1 cellular context compared by ENCODE assay signal in the genomic region with DNA sequence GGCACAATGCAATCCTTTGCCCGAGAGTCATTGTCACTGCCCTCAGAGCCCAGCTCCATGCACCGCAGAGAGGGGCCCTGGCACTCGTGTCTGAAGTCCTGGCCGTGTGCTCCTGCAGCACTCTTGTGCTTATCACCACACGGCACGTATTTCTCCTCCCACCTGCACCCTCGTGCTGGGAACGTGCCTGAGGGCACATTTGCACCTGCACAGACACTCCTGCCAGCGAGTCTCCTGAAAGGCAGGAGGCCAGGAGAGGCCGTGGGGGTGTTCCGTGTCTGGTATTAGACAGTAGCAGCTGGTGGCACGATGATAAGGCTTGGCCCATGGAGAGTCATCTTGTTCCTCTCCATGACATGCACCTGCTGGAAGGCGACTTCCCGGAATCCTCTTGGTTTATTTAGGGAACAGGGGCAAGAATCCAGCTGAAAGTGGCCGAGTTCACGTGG.
TF ChIP-seq lines count a peak whose summit lies in the region.

No MANE protein-coding gene starts in this region.

TF ChIP-seq in HepG2, 621 proteins besides CTCF, POLR2A, EP300 and RAD21 (continued from another document and continues in another):
- TF ChIP-seq, protein P1, sequence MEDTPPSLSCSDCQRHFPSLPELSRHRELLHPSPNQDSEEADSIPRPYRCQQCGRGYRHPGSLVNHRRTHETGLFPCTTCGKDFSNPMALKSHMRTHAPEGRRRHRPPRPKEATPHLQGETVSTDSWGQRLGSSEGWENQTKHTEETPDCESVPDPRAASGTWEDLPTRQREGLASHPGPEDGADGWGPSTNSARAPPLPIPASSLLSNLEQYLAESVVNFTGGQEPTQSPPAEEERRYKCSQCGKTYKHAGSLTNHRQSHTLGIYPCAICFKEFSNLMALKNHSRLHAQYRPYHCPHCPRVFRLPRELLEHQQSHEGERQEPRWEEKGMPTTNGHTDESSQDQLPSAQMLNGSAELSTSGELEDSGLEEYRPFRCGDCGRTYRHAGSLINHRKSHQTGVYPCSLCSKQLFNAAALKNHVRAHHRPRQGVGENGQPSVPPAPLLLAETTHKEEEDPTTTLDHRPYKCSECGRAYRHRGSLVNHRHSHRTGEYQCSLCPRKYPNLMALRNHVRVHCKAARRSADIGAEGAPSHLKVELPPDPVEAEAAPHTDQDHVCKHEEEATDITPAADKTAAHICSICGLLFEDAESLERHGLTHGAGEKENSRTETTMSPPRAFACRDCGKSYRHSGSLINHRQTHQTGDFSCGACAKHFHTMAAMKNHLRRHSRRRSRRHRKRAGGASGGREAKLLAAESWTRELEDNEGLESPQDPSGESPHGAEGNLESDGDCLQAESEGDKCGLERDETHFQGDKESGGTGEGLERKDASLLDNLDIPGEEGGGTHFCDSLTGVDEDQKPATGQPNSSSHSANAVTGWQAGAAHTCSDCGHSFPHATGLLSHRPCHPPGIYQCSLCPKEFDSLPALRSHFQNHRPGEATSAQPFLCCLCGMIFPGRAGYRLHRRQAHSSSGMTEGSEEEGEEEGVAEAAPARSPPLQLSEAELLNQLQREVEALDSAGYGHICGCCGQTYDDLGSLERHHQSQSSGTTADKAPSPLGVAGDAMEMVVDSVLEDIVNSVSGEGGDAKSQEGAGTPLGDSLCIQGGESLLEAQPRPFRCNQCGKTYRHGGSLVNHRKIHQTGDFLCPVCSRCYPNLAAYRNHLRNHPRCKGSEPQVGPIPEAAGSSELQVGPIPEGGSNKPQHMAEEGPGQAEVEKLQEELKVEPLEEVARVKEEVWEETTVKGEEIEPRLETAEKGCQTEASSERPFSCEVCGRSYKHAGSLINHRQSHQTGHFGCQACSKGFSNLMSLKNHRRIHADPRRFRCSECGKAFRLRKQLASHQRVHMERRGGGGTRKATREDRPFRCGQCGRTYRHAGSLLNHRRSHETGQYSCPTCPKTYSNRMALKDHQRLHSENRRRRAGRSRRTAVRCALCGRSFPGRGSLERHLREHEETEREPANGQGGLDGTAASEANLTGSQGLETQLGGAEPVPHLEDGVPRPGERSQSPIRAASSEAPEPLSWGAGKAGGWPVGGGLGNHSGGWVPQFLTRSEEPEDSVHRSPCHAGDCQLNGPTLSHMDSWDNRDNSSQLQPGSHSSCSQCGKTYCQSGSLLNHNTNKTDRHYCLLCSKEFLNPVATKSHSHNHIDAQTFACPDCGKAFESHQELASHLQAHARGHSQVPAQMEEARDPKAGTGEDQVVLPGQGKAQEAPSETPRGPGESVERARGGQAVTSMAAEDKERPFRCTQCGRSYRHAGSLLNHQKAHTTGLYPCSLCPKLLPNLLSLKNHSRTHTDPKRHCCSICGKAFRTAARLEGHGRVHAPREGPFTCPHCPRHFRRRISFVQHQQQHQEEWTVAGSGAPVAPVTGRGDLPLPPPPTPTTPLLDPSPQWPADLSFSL (CRISPR knock-in tag; IDR thresholded peaks at IDR 0.05), result peak; percentile 29; the same call in 1 of the 2 replicates
- TF ChIP-seq ZNF33B (CRISPR knock-in tag; IDR thresholded peaks at IDR 0.05), result peak; percentile 22; the same call in 1 of the 2 replicates
- no peak for TF ChIP-seq LCORL (IDR thresholded peaks at IDR 0.05)
- TF ChIP-seq LCORL (CRISPR knock-in tag; IDR thresholded peaks at IDR 0.05), result peak; percentile 30; the same call in 1 of the 2 replicates
- TF ChIP-seq ZNF768 (CRISPR knock-in tag; IDR thresholded peaks at IDR 0.05), result no peak
- peak; percentile 5; the same call in 1 of the 2 replicates for TF ChIP-seq ZFY (CRISPR knock-in tag; IDR thresholded peaks at IDR 0.05)
- TF ChIP-seq NCOR1 (IDR thresholded peaks at IDR 0.05; ENCODE audit: borderline replicate concordance, low read length), result no peak
- peak; percentile 66; the same call in 1 of the 2 replicates for TF ChIP-seq ZNF772 (CRISPR knock-in tag; IDR thresholded peaks at IDR 0.05)
- peak; percentile 41; the same call in 1 of the 2 replicates for TF ChIP-seq ZNF558 (CRISPR knock-in tag; IDR thresholded peaks at IDR 0.05; ENCODE audit: borderline replicate concordance)
- TF ChIP-seq ZFP41 (CRISPR knock-in tag; IDR thresholded peaks at IDR 0.05; ENCODE audit: borderline replicate concordance), result peak; percentile 94; the same call in 1 of the 2 replicates
- TF ChIP-seq THAP11 (CRISPR knock-in tag; IDR thresholded peaks at IDR 0.05), result no peak
- TF ChIP-seq NR2F6 (IDR thresholded peaks at IDR 0.05), result no peak
- no peak for TF ChIP-seq NR2F6 (CRISPR knock-in tag; IDR thresholded peaks at IDR 0.05)
- TF ChIP-seq, protein P2, sequence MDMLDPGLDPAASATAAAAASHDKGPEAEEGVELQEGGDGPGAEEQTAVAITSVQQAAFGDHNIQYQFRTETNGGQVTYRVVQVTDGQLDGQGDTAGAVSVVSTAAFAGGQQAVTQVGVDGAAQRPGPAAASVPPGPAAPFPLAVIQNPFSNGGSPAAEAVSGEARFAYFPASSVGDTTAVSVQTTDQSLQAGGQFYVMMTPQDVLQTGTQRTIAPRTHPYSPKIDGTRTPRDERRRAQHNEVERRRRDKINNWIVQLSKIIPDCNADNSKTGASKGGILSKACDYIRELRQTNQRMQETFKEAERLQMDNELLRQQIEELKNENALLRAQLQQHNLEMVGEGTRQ (IDR thresholded peaks at IDR 0.05; ENCODE audit: low read depth, low read length), result no peak
- TF ChIP-seq, protein P2 (CRISPR knock-in tag; IDR thresholded peaks at IDR 0.05; ENCODE audit: borderline replicate concordance), result no peak
- peak; percentile 81; the same call in 1 of the 2 replicates for TF ChIP-seq HIVEP1 (CRISPR knock-in tag; IDR thresholded peaks at IDR 0.05)
- TF ChIP-seq, protein P3, sequence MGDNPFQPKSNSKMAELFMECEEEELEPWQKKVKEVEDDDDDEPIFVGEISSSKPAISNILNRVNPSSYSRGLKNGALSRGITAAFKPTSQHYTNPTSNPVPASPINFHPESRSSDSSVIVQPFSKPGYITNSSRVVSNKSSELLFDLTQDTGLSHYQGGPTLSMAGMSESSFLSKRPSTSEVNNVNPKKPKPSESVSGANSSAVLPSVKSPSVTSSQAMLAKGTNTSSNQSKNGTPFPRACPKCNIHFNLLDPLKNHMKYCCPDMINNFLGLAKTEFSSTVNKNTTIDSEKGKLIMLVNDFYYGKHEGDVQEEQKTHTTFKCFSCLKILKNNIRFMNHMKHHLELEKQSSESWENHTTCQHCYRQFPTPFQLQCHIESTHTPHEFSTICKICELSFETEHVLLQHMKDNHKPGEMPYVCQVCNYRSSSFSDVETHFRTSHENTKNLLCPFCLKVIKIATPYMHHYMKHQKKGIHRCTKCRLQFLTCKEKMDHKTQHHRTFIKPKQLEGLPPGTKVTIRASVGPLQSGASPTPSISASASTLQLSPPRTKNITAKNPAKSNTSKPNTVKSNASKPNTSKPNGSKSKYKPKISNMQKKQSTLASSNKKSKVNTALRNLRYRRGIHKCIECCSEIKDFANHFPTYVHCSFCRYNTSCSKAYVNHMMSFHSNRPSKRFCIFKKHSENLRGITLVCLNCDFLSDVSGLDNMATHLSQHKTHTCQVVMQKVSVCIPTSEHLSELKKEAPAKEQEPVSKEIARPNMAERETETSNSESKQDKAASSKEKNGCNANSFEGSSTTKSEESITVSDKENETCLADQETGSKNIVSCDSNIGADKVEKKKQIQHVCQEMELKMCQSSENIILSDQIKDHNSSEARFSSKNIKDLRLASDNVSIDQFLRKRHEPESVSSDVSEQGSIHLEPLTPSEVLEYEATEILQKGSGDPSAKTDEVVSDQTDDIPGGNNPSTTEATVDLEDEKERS (CRISPR knock-in tag; IDR thresholded peaks at IDR 0.05), result no peak
- 0 out of 2 replicates have a peak, but pooled peaks have one; percentile 25 for TF ChIP-seq HOXA9 (CRISPR knock-in tag; IDR thresholded peaks at IDR 0.05; ENCODE audit: borderline replicate concordance)
- TF ChIP-seq, protein P4, sequence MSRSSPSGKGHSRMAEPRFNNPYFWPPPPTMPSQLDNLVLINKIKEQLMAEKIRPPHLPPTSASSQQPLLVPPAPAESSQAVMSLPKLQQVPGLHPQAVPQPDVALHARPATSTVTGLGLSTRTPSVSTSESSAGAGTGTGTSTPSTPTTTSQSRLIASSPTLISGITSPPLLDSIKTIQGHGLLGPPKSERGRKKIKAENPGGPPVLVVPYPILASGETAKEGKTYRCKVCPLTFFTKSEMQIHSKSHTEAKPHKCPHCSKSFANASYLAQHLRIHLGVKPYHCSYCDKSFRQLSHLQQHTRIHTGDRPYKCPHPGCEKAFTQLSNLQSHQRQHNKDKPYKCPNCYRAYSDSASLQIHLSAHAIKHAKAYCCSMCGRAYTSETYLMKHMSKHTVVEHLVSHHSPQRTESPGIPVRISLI (CRISPR knock-in tag; IDR thresholded peaks at IDR 0.05; ENCODE audit: borderline replicate concordance), result peak; percentile 14; the same call in 1 of the 2 replicates
- TF ChIP-seq, protein P5, sequence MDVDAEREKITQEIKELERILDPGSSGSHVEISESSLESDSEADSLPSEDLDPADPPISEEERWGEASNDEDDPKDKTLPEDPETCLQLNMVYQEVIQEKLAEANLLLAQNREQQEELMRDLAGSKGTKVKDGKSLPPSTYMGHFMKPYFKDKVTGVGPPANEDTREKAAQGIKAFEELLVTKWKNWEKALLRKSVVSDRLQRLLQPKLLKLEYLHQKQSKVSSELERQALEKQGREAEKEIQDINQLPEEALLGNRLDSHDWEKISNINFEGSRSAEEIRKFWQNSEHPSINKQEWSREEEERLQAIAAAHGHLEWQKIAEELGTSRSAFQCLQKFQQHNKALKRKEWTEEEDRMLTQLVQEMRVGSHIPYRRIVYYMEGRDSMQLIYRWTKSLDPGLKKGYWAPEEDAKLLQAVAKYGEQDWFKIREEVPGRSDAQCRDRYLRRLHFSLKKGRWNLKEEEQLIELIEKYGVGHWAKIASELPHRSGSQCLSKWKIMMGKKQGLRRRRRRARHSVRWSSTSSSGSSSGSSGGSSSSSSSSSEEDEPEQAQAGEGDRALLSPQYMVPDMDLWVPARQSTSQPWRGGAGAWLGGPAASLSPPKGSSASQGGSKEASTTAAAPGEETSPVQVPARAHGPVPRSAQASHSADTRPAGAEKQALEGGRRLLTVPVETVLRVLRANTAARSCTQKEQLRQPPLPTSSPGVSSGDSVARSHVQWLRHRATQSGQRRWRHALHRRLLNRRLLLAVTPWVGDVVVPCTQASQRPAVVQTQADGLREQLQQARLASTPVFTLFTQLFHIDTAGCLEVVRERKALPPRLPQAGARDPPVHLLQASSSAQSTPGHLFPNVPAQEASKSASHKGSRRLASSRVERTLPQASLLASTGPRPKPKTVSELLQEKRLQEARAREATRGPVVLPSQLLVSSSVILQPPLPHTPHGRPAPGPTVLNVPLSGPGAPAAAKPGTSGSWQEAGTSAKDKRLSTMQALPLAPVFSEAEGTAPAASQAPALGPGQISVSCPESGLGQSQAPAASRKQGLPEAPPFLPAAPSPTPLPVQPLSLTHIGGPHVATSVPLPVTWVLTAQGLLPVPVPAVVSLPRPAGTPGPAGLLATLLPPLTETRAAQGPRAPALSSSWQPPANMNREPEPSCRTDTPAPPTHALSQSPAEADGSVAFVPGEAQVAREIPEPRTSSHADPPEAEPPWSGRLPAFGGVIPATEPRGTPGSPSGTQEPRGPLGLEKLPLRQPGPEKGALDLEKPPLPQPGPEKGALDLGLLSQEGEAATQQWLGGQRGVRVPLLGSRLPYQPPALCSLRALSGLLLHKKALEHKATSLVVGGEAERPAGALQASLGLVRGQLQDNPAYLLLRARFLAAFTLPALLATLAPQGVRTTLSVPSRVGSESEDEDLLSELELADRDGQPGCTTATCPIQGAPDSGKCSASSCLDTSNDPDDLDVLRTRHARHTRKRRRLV (CRISPR knock-in tag; IDR thresholded peaks at IDR 0.05), result no peak
- no peak for TF ChIP-seq KAT2B (IDR thresholded peaks at IDR 0.05; ENCODE audit: borderline replicate concordance, low read depth, low read length)
- TF ChIP-seq ZSCAN29 (CRISPR knock-in tag; conservative IDR thresholded peaks at IDR 0.05), result no peak
- no peak for TF ChIP-seq ZFP82 (CRISPR knock-in tag; IDR thresholded peaks at IDR 0.05; ENCODE audit: borderline replicate concordance)
- TF ChIP-seq NCOA2 (CRISPR knock-in tag; IDR thresholded peaks at IDR 0.05), result no peak
- no peak for TF ChIP-seq CBX1 (IDR thresholded peaks at IDR 0.05; ENCODE audit: low read depth)
- no peak for TF ChIP-seq MZF1 (CRISPR knock-in tag; IDR thresholded peaks at IDR 0.05; ENCODE audit: borderline replicate concordance)
- TF ChIP-seq ZNF34 (CRISPR knock-in tag; IDR thresholded peaks at IDR 0.05; ENCODE audit: borderline replicate concordance), result no peak
- TF ChIP-seq MTA1 (CRISPR knock-in tag; IDR thresholded peaks at IDR 0.05; ENCODE audit: borderline replicate concordance), result no peak
- TF ChIP-seq FOXA3 (CRISPR knock-in tag; IDR thresholded peaks at IDR 0.05), result no peak; the same call in 1 of the 2 replicates
- no peak for TF ChIP-seq ZFP90 (CRISPR knock-in tag; IDR thresholded peaks at IDR 0.05; ENCODE audit: borderline replicate concordance)
- TF ChIP-seq JUNB (CRISPR knock-in tag; IDR thresholded peaks at IDR 0.05; ENCODE audit: borderline replicate concordance), result no peak
- TF ChIP-seq ARNT2 (CRISPR knock-in tag; IDR thresholded peaks at IDR 0.05; ENCODE audit: low read depth), result peak; percentile 76; the same call in 1 of the 2 replicates
- no peak for TF ChIP-seq ZKSCAN8 (CRISPR knock-in tag; IDR thresholded peaks at IDR 0.05; ENCODE audit: borderline replicate concordance)
- TF ChIP-seq ZNF878 (CRISPR knock-in tag; IDR thresholded peaks at IDR 0.05), result no peak
- no peak; the same call in 1 of the 2 replicates for TF ChIP-seq ZNF737 (CRISPR knock-in tag; IDR thresholded peaks at IDR 0.05; ENCODE audit: borderline replicate concordance)
- TF ChIP-seq ARHGAP35 (CRISPR knock-in tag; IDR thresholded peaks at IDR 0.05; ENCODE audit: borderline replicate concordance), result peak; percentile 33; the same call in 1 of the 2 replicates
- 0 out of 2 replicates have a peak, but pooled peaks have one; percentile 61 for TF ChIP-seq ZFP36L1 (CRISPR knock-in tag; IDR thresholded peaks at IDR 0.05)
- no peak for TF ChIP-seq PPARG (CRISPR knock-in tag; conservative IDR thresholded peaks at IDR 0.05)
- no peak for TF ChIP-seq NONO (IDR thresholded peaks at IDR 0.05)
- TF ChIP-seq NONO (CRISPR knock-in tag; conservative IDR thresholded peaks at IDR 0.05), result no peak
- TF ChIP-seq, protein P6, sequence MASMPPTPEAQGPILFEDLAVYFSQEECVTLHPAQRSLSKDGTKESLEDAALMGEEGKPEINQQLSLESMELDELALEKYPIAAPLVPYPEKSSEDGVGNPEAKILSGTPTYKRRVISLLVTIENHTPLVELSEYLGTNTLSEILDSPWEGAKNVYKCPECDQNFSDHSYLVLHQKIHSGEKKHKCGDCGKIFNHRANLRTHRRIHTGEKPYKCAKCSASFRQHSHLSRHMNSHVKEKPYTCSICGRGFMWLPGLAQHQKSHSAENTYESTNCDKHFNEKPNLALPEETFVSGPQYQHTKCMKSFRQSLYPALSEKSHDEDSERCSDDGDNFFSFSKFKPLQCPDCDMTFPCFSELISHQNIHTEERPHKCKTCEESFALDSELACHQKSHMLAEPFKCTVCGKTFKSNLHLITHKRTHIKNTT (CRISPR knock-in tag; IDR thresholded peaks at IDR 0.05), result no peak
- TF ChIP-seq KDM5A (IDR thresholded peaks at IDR 0.05; ENCODE audit: borderline replicate concordance, low read length), result no peak
- TF ChIP-seq, protein P7, sequence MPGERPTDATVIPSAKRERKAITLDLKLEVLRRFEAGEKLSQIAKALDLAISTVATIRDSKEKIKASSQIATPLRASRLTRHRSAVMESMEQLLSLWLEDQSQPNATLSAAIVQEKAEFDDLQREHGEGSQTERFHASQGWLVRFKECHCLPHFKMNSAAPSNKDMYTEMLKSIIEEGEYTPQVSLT (CRISPR knock-in tag; IDR thresholded peaks at IDR 0.05; ENCODE audit: borderline replicate concordance, low read depth), result no peak
